In the genomic region with DNA sequence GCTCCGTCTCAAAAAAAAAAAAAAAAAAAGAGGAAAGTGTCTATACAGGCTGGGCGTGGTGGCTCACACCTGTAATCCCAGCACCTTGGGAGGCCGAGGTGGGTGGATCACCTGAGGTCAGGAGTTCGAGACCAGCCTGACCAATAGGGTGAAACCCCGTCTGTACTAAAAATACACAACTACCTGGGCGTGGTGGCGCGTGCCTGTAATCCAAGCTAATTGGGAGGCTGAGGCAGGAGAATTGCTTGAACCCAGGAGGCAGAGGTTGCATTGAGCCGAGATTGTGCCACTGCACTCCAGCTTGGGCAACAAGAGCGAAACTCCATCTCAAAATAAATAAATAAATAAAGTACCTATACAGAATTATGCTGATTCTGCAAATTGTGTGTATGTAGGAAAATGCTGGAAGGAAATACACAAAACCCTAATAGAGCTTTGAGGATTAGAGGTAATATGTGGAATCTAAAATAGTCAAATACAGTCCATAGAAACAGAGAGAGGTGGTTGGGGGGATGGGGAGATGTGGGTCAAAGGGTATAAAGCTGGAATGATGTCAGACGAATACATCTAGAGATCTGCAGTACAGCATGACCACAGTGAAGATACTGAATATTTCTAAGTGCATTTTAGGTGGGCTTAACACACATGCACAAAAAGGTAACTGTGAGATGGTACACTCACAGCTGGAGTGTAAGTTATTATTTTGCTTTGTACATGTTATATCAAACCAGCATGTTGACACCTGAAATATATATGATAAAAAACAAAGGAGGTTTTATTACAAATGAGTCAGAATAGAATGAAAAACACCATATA, we compare ENCODE assay signal across 1 cellular context.
A peak's percentile ranks its signal among the peaks of the same experiment; 100 is the strongest.
TF ChIP-seq lines count a peak whose summit lies in the region.

No MANE protein-coding gene starts in this region.

TF ChIP-seq in HepG2, 621 proteins besides CTCF, POLR2A, EP300 and RAD21 (continued from another document and continues in another):
- no peak for TF ChIP-seq ARID5B (CRISPR knock-in tag; IDR thresholded peaks at IDR 0.05)
- TF ChIP-seq, protein P1, sequence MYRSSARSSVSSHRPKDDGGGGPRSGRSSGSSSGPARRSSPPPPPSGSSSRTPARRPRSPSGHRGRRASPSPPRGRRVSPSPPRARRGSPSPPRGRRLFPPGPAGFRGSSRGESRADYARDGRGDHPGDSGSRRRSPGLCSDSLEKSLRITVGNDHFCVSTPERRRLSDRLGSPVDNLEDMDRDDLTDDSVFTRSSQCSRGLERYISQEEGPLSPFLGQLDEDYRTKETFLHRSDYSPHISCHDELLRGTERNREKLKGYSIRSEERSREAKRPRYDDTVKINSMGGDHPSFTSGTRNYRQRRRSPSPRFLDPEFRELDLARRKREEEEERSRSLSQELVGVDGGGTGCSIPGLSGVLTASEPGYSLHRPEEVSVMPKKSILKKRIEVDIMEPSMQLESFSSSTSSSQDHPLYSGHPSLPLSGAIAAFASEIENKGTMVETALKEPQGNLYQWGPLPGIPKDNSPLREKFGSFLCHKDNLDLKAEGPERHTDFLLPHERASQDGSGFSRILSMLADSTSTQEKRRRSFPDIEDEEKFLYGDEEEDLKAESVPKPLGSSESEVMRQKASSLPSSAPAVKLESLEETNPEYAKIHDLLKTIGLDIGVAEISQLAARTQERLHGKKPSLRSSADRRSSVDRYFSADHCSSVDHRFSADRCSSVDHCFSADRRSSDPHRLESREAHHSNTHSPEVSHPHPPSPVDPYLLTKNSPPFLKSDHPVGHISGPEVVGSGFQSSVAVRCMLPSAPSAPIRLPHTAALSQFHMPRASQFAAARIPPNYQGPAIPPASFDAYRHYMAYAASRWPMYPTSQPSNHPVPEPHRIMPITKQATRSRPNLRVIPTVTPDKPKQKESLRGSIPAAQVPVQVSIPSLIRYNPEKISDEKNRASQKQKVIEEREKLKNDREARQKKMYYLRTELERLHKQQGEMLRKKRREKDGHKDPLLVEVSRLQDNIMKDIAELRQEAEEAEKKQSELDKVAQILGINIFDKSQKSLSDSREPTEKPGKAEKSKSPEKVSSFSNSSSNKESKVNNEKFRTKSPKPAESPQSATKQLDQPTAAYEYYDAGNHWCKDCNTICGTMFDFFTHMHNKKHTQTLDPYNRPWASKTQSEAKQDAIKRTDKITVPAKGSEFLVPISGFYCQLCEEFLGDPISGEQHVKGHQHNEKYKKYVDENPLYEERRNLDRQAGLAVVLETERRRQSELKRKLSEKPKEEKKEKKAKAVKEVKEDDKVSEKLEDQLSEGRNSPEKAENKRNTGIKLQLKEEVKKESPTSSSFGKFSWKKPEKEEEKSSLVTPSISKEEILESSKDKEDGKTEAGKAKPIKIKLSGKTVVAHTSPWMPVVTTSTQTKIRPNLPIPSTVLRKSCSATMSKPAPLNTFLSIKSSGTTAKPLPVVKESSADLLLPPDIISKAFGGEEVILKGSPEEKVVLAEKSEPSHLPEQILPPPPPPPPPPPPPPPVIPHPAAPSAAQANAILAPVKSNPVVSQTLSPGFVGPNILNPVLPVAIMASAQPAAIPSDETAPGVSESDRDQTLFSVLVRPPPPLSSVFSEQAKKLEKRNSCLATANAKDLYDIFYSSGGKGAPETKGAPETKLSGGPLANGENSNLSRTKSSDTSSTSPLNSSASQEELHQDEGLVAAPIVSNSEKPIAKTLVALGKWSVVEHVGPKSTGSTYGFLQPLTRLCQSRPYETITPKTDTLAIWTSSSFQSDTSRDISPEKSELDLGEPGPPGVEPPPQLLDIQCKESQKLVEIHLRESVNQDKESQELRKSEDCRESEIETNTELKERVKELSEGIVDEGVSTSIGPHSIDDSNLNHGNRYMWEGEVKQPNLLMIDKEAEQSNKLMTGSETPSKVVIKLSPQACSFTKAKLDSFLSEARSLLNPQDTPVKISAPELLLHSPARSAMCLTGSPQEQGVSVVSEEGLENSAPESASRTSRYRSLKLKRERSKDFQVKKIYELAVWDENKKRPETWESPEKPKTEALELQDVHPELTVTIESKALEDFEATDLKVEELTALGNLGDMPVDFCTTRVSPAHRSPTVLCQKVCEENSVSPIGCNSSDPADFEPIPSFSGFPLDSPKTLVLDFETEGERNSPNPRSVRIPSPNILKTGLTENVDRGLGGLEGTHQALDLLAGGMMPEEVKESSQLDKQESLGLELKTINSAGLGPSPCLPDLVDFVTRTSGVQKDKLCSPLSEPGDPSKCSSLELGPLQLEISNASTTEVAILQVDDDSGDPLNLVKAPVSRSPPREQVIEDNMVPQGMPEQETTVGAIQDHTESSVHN (CRISPR knock-in tag; IDR thresholded peaks at IDR 0.05): no peak
- peak; percentile 95 to 96 for TF ChIP-seq MAFK (conservative IDR thresholded peaks at IDR 0.05 in 1 of 2, IDR thresholded peaks at IDR 0.05 in 1 of 2; ENCODE audit: low read length in 2 of 2)
- TF ChIP-seq, protein P2, sequence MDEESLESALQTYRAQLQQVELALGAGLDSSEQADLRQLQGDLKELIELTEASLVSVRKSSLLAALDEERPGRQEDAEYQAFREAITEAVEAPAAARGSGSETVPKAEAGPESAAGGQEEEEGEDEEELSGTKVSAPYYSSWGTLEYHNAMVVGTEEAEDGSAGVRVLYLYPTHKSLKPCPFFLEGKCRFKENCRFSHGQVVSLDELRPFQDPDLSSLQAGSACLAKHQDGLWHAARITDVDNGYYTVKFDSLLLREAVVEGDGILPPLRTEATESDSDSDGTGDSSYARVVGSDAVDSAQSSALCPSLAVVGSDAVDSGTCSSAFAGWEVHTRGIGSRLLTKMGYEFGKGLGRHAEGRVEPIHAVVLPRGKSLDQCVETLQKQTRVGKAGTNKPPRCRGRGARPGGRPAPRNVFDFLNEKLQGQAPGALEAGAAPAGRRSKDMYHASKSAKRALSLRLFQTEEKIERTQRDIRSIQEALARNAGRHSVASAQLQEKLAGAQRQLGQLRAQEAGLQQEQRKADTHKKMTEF (CRISPR knock-in tag; IDR thresholded peaks at IDR 0.05): no peak
- TF ChIP-seq NFE2L2 (IDR thresholded peaks at IDR 0.05; ENCODE audit: low read length): no peak
- no peak for TF ChIP-seq ZBTB42 (CRISPR knock-in tag; IDR thresholded peaks at IDR 0.05)
- no peak for TF ChIP-seq HOXA9 (CRISPR knock-in tag; IDR thresholded peaks at IDR 0.05; ENCODE audit: borderline replicate concordance)
- no peak for TF ChIP-seq ZNF367 (CRISPR knock-in tag; IDR thresholded peaks at IDR 0.05; ENCODE audit: borderline replicate concordance)
- TF ChIP-seq IRF9 (CRISPR knock-in tag; IDR thresholded peaks at IDR 0.05; ENCODE audit: borderline replicate concordance): no peak
- no peak for TF ChIP-seq ZNF326 (CRISPR knock-in tag; IDR thresholded peaks at IDR 0.05; ENCODE audit: borderline replicate concordance)
- 0 out of 2 replicates have a peak, but pooled peaks have one; percentile 42 for TF ChIP-seq ZBTB38 (CRISPR knock-in tag; IDR thresholded peaks at IDR 0.05)
- TF ChIP-seq MAFF (IDR thresholded peaks at IDR 0.05; ENCODE audit: low read depth, low read length): peak; percentile 95
- TF ChIP-seq, protein P3, sequence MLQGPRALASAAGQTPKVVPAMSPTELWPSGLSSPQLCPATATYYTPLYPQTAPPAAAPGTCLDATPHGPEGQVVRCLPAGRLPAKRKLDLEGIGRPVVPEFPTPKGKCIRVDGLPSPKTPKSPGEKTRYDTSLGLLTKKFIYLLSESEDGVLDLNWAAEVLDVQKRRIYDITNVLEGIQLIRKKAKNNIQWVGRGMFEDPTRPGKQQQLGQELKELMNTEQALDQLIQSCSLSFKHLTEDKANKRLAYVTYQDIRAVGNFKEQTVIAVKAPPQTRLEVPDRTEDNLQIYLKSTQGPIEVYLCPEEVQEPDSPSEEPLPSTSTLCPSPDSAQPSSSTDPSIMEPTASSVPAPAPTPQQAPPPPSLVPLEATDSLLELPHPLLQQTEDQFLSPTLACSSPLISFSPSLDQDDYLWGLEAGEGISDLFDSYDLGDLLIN (CRISPR knock-in tag; IDR thresholded peaks at IDR 0.05; ENCODE audit: borderline replicate concordance): no peak
- TF ChIP-seq JUND (CRISPR knock-in tag; IDR thresholded peaks at IDR 0.05): no peak
- TF ChIP-seq KDM3A (CRISPR knock-in tag; IDR thresholded peaks at IDR 0.05; ENCODE audit: low read depth): no peak
- TF ChIP-seq ZNF678 (CRISPR knock-in tag; IDR thresholded peaks at IDR 0.05): no peak
- no peak for TF ChIP-seq ZNF34 (CRISPR knock-in tag; IDR thresholded peaks at IDR 0.05; ENCODE audit: borderline replicate concordance)
- no peak for TF ChIP-seq ZNF143 (CRISPR knock-in tag; IDR thresholded peaks at IDR 0.05)
- TF ChIP-seq ZNF24 (IDR thresholded peaks at IDR 0.05): no peak
- TF ChIP-seq, protein P4, sequence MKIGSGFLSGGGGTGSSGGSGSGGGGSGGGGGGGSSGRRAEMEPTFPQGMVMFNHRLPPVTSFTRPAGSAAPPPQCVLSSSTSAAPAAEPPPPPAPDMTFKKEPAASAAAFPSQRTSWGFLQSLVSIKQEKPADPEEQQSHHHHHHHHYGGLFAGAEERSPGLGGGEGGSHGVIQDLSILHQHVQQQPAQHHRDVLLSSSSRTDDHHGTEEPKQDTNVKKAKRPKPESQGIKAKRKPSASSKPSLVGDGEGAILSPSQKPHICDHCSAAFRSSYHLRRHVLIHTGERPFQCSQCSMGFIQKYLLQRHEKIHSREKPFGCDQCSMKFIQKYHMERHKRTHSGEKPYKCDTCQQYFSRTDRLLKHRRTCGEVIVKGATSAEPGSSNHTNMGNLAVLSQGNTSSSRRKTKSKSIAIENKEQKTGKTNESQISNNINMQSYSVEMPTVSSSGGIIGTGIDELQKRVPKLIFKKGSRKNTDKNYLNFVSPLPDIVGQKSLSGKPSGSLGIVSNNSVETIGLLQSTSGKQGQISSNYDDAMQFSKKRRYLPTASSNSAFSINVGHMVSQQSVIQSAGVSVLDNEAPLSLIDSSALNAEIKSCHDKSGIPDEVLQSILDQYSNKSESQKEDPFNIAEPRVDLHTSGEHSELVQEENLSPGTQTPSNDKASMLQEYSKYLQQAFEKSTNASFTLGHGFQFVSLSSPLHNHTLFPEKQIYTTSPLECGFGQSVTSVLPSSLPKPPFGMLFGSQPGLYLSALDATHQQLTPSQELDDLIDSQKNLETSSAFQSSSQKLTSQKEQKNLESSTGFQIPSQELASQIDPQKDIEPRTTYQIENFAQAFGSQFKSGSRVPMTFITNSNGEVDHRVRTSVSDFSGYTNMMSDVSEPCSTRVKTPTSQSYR (CRISPR knock-in tag; IDR thresholded peaks at IDR 0.05; ENCODE audit: borderline replicate concordance): peak; percentile 16; the same call in 1 of the 2 replicates
- TF ChIP-seq, protein P5, sequence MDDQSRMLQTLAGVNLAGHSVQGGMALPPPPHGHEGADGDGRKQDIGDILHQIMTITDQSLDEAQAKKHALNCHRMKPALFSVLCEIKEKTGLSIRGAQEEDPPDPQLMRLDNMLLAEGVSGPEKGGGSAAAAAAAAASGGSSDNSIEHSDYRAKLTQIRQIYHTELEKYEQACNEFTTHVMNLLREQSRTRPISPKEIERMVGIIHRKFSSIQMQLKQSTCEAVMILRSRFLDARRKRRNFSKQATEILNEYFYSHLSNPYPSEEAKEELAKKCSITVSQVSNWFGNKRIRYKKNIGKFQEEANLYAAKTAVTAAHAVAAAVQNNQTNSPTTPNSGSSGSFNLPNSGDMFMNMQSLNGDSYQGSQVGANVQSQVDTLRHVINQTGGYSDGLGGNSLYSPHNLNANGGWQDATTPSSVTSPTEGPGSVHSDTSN (CRISPR knock-in tag; IDR thresholded peaks at IDR 0.05; ENCODE audit: borderline replicate concordance): no peak
- no peak for TF ChIP-seq ZNF235 (CRISPR knock-in tag; IDR thresholded peaks at IDR 0.05; ENCODE audit: borderline replicate concordance)
- no peak for TF ChIP-seq PHF8 (CRISPR knock-in tag; IDR thresholded peaks at IDR 0.05)
